ENCODE assay signal across 11 cellular contexts in the genomic region with DNA sequence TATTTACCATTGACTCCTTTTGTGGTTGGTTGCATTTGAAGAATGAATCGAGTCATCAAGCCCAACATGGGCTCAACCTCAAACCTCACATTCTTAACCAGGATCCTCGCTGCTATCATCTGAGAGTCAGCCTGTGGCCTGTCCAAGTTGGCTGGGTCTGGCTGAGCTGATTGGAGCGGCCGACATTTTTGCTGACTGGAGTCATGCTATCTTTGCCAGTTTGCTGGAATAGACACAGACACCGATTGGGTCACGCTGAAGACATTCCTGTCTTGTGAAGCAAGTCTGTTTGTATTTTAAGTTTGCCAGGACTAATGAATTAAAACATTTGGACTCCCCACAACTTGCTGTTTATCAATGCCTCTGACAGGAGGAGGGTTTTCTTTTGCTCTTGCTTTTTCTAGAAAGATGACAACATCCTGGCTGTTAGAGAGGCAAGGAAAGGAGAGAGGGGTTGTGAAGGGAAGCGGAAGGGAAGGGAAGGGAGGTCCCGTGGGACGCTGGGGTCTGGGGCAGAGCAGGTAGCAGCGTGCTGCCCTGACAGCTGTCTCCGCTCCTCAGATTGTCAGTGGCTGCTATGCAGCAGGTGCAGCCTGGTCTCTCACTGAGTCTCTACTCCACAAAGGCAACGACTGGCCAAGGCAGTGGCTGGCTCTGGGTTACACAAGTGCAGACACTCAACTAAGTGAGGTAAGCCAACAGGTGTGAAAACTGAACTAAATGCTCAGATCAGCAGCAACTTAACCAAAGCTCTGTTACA. TPM values are rescaled to one million over a fixed set of nuclear protein-coding genes. Genes with fewer than 3 reads are reported as not detected.
DNase-seq lines count a peak whose midpoint lies in the region; ATAC-seq and TF ChIP-seq lines count a peak whose summit lies in the region.
"Had no signal": no experiment of that assay in that cellular context is flagged by ENCODE, and none has a peak within 500 bp of the region (broad histone marks: within the 10 kb centered on the region; RNA-seq: fewer than 3 reads in every experiment).

A gene with protein sequence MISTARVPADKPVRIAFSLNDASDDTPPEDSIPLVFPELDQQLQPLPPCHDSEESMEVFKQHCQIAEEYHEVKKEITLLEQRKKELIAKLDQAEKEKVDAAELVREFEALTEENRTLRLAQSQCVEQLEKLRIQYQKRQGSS (plus strand): TSS at position 411 of the 760 bp plus-strand sequence. CDS start 2,701 bp downstream, outside the sequence.

- H3K36me3 ChIP-seq in heart right ventricle, result no peaks in the 10 kb centered on the region

- WGBS in heart right ventricle, 2 donors, result 59 to 61% methylated on average over 12 of the region's 12 CpGs

- no peaks in the 10 kb centered on the region for H3K36me3 Mint-ChIP-seq in stimulated activated effector memory CD8-positive, alpha-beta T cell treated with anti-CD3 and anti-CD28 coated beads, Interleukin-12 subunit alpha, Interleukin-12 subunit beta, amount 100 ng/mL, for 72 hours

- H3K4me3 Mint-ChIP-seq in stimulated activated effector memory CD8-positive, alpha-beta T cell treated with anti-CD3 and anti-CD28 coated beads, Interleukin-12 subunit alpha, Interleukin-12 subunit beta, amount 100 ng/mL, for 72 hours, result no peak within 1 kb of the TSS

- H3K27ac ChIP-seq in heart right ventricle, result peak within 1 kb of the TSS in 8 of 10 donors; percentile 3 to 82 (median 56)

- ATAC-seq in heart right ventricle, result peak; percentile 81 to 99 (median 94)
- ATAC-seq in stimulated activated effector memory CD8-positive, alpha-beta T cell treated with anti-CD3 and anti-CD28 coated beads, Interleukin-12 subunit alpha, Interleukin-12 subunit beta, amount 100 ng/mL, for 72 hours, result peak; percentile 55
- no peak for ATAC-seq in HG03378 (IDR thresholded peaks at IDR 0.05; ENCODE audit: unreplicated experiment)
- ATAC-seq: activated CD4-positive, CD25-positive, alpha-beta regulatory T cell treated with anti-CD3 and anti-CD28 coated beads, Interleukin-2, amount 50 U/mL, for 24 hours had no signal

- H3K9me3 Mint-ChIP-seq in stimulated activated effector memory CD8-positive, alpha-beta T cell treated with anti-CD3 and anti-CD28 coated beads, Interleukin-12 subunit alpha, Interleukin-12 subunit beta, amount 100 ng/mL, for 72 hours, result peaks cover 3% of the 10 kb centered on the region

- H3K27me3 ChIP-seq in heart right ventricle, result no peaks in the 10 kb centered on the region

- H3K4me1 ChIP-seq in heart right ventricle, result peaks cover 0 to 18% (median 5%) of the 10 kb centered on the region in 9 donors

- no peaks in the 10 kb centered on the region for H3K4me1 Mint-ChIP-seq in stimulated activated effector memory CD8-positive, alpha-beta T cell treated with anti-CD3 and anti-CD28 coated beads, Interleukin-12 subunit alpha, Interleukin-12 subunit beta, amount 100 ng/mL, for 72 hours

- no peak within 1 kb of the TSS for H3K27ac Mint-ChIP-seq in stimulated activated effector memory CD8-positive, alpha-beta T cell treated with anti-CD3 and anti-CD28 coated beads, Interleukin-12 subunit alpha, Interleukin-12 subunit beta, amount 100 ng/mL, for 72 hours

- peak within 1 kb of the TSS in 3 of 10 donors; percentile 3 to 30 (median 21) for H3K4me3 ChIP-seq in heart right ventricle

- intact Hi-C loops in heart right ventricle (cut with DNase I), result no loop called here
- intact Hi-C loops in head of caudate nucleus (cut with DNase I), result no loop called here

- H3K9me3 ChIP-seq in heart right ventricle, result peaks cover 0 to 13% (median 2%) of the 10 kb centered on the region in 11 donors

- DNase-seq in HCEC 1CT (peak; percentile 99), T1000 (lab: John Stamatoyannopoulos, UW) (peak; percentile 92), heart right ventricle (peak; percentile 23 to 61), head of caudate nucleus (no peak), cerebellar nuclear complex (lab: John Stamatoyannopoulos, UW) (no peak)
- DNase-seq in stimulated activated effector memory CD8-positive, alpha-beta T cell treated with anti-CD3 and anti-CD28 coated beads, Interleukin-12 subunit alpha, Interleukin-12 subunit beta, amount 100 ng/mL, for 72 hours (ENCODE audit: low spot score in 2 of 2), result peak in 1 of 2 donors; percentile 37
- DNase-seq in stimulated activated CD4-positive, alpha-beta T cell treated with anti-CD3 and anti-CD28 coated beads, Interleukin-4, amount 100 ng/mL, for 24 hours, result no peak
- DNase-seq: hypothalamus, MV-4-11 had no signal

- TF ChIP-seq CTCF in heart right ventricle (IDR thresholded peaks at IDR 0.05), result no peak

RNA-seq across cellular contexts. Expression of the gene that starts here (rescaled TPM):
- total RNA-seq in heart right ventricle, result 10 to 100 TPM in 3 of 10 donors, 1 to 10 TPM in 4, under 1 TPM in 3; 0.64 to 62.1 (median 4.3) TPM
- polyA plus RNA-seq in heart right ventricle, result 1 to 10 TPM; 2.6 to 3.2 TPM

Comparison
In these comparisons a context has a peak if more than half of its experiments do, and no peak if none do; other contexts are left out.
1. DNase-seq: peak in HCEC 1CT (single experiment), T1000 (single experiment) and heart right ventricle (2 of 2); none in head of caudate nucleus (0 of 42), stimulated activated CD4-positive, alpha-beta T cell treated with anti-CD3 and anti-CD28 coated beads, Interleukin-4, amount 100 ng/mL, for 24 hours (single experiment) and cerebellar nuclear complex (0 of 2).